ENCODE assay signal across 28 cellular contexts in the genomic region with DNA sequence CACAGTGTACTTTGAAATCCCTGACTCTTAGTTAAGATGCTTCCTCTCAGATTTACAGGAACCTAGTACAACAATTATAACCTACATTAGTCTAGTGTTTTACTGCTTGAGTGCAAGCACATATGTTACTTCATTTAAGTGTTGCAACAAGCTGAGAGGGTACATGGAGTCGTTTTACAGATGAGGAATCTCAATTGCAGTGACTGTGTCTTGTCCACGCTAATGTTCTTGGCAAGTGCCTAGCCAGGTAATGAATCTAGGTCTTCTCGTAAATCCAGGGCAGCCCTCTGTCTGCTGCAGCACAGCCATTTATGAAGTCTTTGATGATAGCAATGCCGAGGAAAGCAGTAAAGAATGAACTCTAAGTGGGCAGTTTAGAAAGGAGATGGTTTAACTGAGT.
"Had no signal": no experiment of that assay in that cellular context is flagged by ENCODE, and none has a peak within 500 bp of the region (broad histone marks: within the 10 kb centered on the region; RNA-seq: fewer than 3 reads in every experiment).

No MANE protein-coding gene starts in this region.

- H3K4me3 Mint-ChIP-seq: activated CD4-positive, alpha-beta T cell treated with anti-CD3 and anti-CD28 coated beads for 36 hours; activated CD8-positive, alpha-beta memory T cell treated with anti-CD3 and anti-CD28 coated beads, Interleukin-2, amount 10 ng/mL, durations not matched to agents 7 days and 5 days; activated CD8-positive, alpha-beta T cell treated with anti-CD3 and anti-CD28 coated beads, Interleukin-2, amount 10 ng/mL, durations not matched to agents 7 days and 5 days; activated naive CD4-positive, alpha-beta T cell treated with anti-CD3 and anti-CD28 coated beads, Interleukin-2, amount 50 U/mL, for 24 hours; activated naive CD8-positive, alpha-beta T cell treated with anti-CD3 and anti-CD28 coated beads, Interleukin-2, amount 50 U/mL, for 24 hours; central memory CD8-positive, alpha-beta T cell; naive thymus-derived CD4-positive, alpha-beta T cell; neural crest cell; type B pancreatic cell had no signal

- H3K36me3 ChIP-seq: breast epithelium, spleen, thoracic aorta, vagina had no signal

- H3K27me3 Mint-ChIP-seq: activated CD8-positive, alpha-beta memory T cell treated with anti-CD3 and anti-CD28 coated beads, Interleukin-2, amount 10 ng/mL, durations not matched to agents 7 days and 5 days; activated naive CD4-positive, alpha-beta T cell treated with anti-CD3 and anti-CD28 coated beads, Interleukin-2, amount 50 U/mL, for 24 hours; activated naive CD8-positive, alpha-beta T cell treated with anti-CD3 and anti-CD28 coated beads, Interleukin-2, amount 50 U/mL, for 24 hours; central memory CD8-positive, alpha-beta T cell; naive thymus-derived CD4-positive, alpha-beta T cell; type B pancreatic cell had no signal

- H3K4me3 ChIP-seq: breast epithelium, spleen, thoracic aorta, vagina had no signal

- H3K27me3 ChIP-seq: breast epithelium, spleen, vagina had no signal

- H3K4me1 ChIP-seq: breast epithelium, parathyroid adenoma, spleen, vagina had no signal

- H2AFZ ChIP-seq: parathyroid adenoma had no signal

- H3K4me1 Mint-ChIP-seq: activated CD4-positive, alpha-beta T cell treated with anti-CD3 and anti-CD28 coated beads for 36 hours; activated CD8-positive, alpha-beta memory T cell treated with anti-CD3 and anti-CD28 coated beads, Interleukin-2, amount 10 ng/mL, durations not matched to agents 7 days and 5 days; activated naive CD4-positive, alpha-beta T cell treated with anti-CD3 and anti-CD28 coated beads, Interleukin-2, amount 50 U/mL, for 24 hours; activated naive CD8-positive, alpha-beta T cell treated with anti-CD3 and anti-CD28 coated beads, Interleukin-2, amount 50 U/mL, for 24 hours; central memory CD8-positive, alpha-beta T cell; naive thymus-derived CD4-positive, alpha-beta T cell had no signal

- DNase-seq: activated CD4-positive, alpha-beta T cell treated with anti-CD3 and anti-CD28 coated beads for 36 hours; activated CD4-positive, CD25-positive, alpha-beta regulatory T cell; activated CD8-positive, alpha-beta memory T cell treated with anti-CD3 and anti-CD28 coated beads, Interleukin-2, amount 10 ng/mL, durations not matched to agents 7 days and 5 days; activated CD8-positive, alpha-beta T cell treated with anti-CD3 and anti-CD28 coated beads, Interleukin-2, amount 10 ng/mL, durations not matched to agents 7 days and 5 days; activated naive CD8-positive, alpha-beta T cell treated with anti-CD3 and anti-CD28 coated beads, Interleukin-2, amount 50 U/mL, for 24 hours; activated T-cell treated with anti-CD3 and anti-CD28 coated beads, Interleukin-2, amount 50 U/mL, for 48 hours; dermis blood vessel endothelial cell; effector CD4-positive, alpha-beta T cell; glutamatergic neuron; left cardiac atrium; midbrain; naive thymus-derived CD4-positive, alpha-beta T cell; nucleus accumbens; right cardiac atrium; spleen; stimulated activated CD4-positive, alpha-beta T cell treated with anti-CD3 and anti-CD28 coated beads, Interleukin-2, amount 100 ng/mL, for 48 hours; stimulated activated naive CD4-positive, alpha-beta T cell treated with Interleukin-2 at 50 U/mL for 16 hours; T-helper 2 cell had no signal

- H3K27ac Mint-ChIP-seq: activated CD4-positive, alpha-beta T cell treated with anti-CD3 and anti-CD28 coated beads for 36 hours; activated CD8-positive, alpha-beta memory T cell treated with anti-CD3 and anti-CD28 coated beads, Interleukin-2, amount 10 ng/mL, durations not matched to agents 7 days and 5 days; activated CD8-positive, alpha-beta T cell treated with anti-CD3 and anti-CD28 coated beads, Interleukin-2, amount 10 ng/mL, durations not matched to agents 7 days and 5 days; activated naive CD4-positive, alpha-beta T cell treated with anti-CD3 and anti-CD28 coated beads, Interleukin-2, amount 50 U/mL, for 24 hours; activated naive CD8-positive, alpha-beta T cell treated with anti-CD3 and anti-CD28 coated beads, Interleukin-2, amount 50 U/mL, for 24 hours; activated T-helper 2 cell treated with anti-CD3 and anti-CD28 coated beads, Interferon-gamma antibody, Interleukin-2, Interleukin-4, amounts not matched to agents 10 μg/mL and 5 μg/mL and 100 μg/mL, durations not matched to agents 14 hours and 24 hours and 36 hours; naive thymus-derived CD4-positive, alpha-beta T cell; type B pancreatic cell had no signal

- H3K27ac ChIP-seq: breast epithelium, epithelial cell of prostate, parathyroid adenoma, spleen, thoracic aorta, vagina had no signal

- H3K9me3 Mint-ChIP-seq: activated T-helper 2 cell treated with anti-CD3 and anti-CD28 coated beads, Interferon-gamma antibody, Interleukin-2, Interleukin-4, amounts not matched to agents 10 μg/mL and 5 μg/mL and 100 μg/mL, durations not matched to agents 14 hours and 24 hours and 36 hours; neural crest cell; type B pancreatic cell had no signal

- H3K9me3 ChIP-seq: breast epithelium, thoracic aorta, vagina had no signal

- H3K79me2 ChIP-seq: parathyroid adenoma had no signal

- H3K36me3 Mint-ChIP-seq: activated CD8-positive, alpha-beta memory T cell treated with anti-CD3 and anti-CD28 coated beads, Interleukin-2, amount 10 ng/mL, durations not matched to agents 7 days and 5 days; activated naive CD4-positive, alpha-beta T cell treated with anti-CD3 and anti-CD28 coated beads, Interleukin-2, amount 50 U/mL, for 24 hours; naive thymus-derived CD4-positive, alpha-beta T cell; type B pancreatic cell had no signal

- H3K9ac ChIP-seq: parathyroid adenoma had no signal

- ATAC-seq: activated CD4-positive, alpha-beta T cell treated with anti-CD3 and anti-CD28 coated beads for 36 hours; activated CD8-positive, alpha-beta memory T cell treated with anti-CD3 and anti-CD28 coated beads, Interleukin-2, amount 10 ng/mL, durations not matched to agents 7 days and 5 days; activated CD8-positive, alpha-beta T cell treated with anti-CD3 and anti-CD28 coated beads, Interleukin-2, amount 10 ng/mL, durations not matched to agents 7 days and 5 days; activated naive CD8-positive, alpha-beta T cell treated with anti-CD3 and anti-CD28 coated beads, Interleukin-2, amount 50 U/mL, for 24 hours; left cardiac atrium; naive thymus-derived CD4-positive, alpha-beta T cell; right cardiac atrium had no signal
